11 cellular contexts compared by ENCODE assay signal in genomic region chr2:37287966-37288365, GRCh38. TPM values are rescaled to one million over a fixed set of nuclear protein-coding genes. Genes with fewer than 3 reads are reported as not detected.
DNase-seq lines count a peak whose midpoint lies in the region; TF ChIP-seq lines count a peak whose summit lies in the region.
"Had no signal": no experiment of that assay in that cellular context is flagged by ENCODE, and none has a peak within 500 bp of the region (broad histone marks: within the 10 kb centered on the region; RNA-seq: fewer than 3 reads in every experiment).

No MANE protein-coding gene starts in this region.

- no peak overlapping the region for H4K5ac ChIP-seq in mesendoderm (ENCODE audit: low read length)

- no peak overlapping the region for H3K9ac ChIP-seq in mesendoderm (ENCODE audit: low read length)

- no peaks in the 10 kb centered on the region for H3K27me3 ChIP-seq in mesendoderm (ENCODE audit: insufficient read depth, low read length, poor library complexity)
- H3K27me3 ChIP-seq in Peyer's patch, result no peaks in the 10 kb centered on the region

- TF ChIP-seq CTCF in VCaP (conservative IDR thresholded peaks at IDR 0.05), result peak; percentile 49
- peak in 3 of 6 experiments; percentile 27 to 47 (median 29) for TF ChIP-seq CTCF in Peyer's patch (IDR thresholded peaks at IDR 0.05)

- no peak overlapping the region for H2BK120ac ChIP-seq in mesendoderm (ENCODE audit: low read depth, low read length)

- no peak overlapping the region for H3K56ac ChIP-seq in mesendoderm (ENCODE audit: low read length)

- H2AK5ac ChIP-seq in mesendoderm (ENCODE audit: low read length), result no peak overlapping the region

- H2BK15ac ChIP-seq in mesendoderm (replicated peaks; ENCODE audit: low read depth), result no peak overlapping the region

- TF ChIP-seq POLR2A in Peyer's patch (IDR thresholded peaks at IDR 0.05), result no peak

- no peaks in the 10 kb centered on the region for H3K9me3 ChIP-seq in Peyer's patch

- H3K36me3 ChIP-seq in mesendoderm (ENCODE audit: control insufficient read depth, insufficient read depth, low read length) (peaks cover 3% of the 10 kb centered on the region), Peyer's patch (peaks cover 0 to 14% (median 0%) of the 10 kb centered on the region in 3 donors)

- H3K27ac ChIP-seq in VCaP (no peak overlapping the region), mesendoderm (ENCODE audit: low read depth, low read length) (no peak overlapping the region), Peyer's patch (no peak overlapping the region)
- H3K27ac ChIP-seq: skin epidermis had no signal

- H3K4me1 ChIP-seq in mesendoderm (ENCODE audit: control insufficient read depth, low read depth, low read length), result no peaks in the 10 kb centered on the region
- H3K4me1 ChIP-seq in Peyer's patch, result no peaks in the 10 kb centered on the region

- H3K23ac ChIP-seq in mesendoderm (ENCODE audit: low read length), result no peak overlapping the region

- peaks cover 4% of the 10 kb centered on the region for H3K79me1 ChIP-seq in mesendoderm (ENCODE audit: low read length)

- H3K18ac ChIP-seq in mesendoderm (ENCODE audit: low read length), result no peak overlapping the region

- H4K8ac ChIP-seq in mesendoderm (ENCODE audit: low read depth, low read length), result no peak overlapping the region

- no peak overlapping the region for H2BK5ac ChIP-seq in mesendoderm (ENCODE audit: low read length)

- WGBS in mesendoderm (ENCODE audit: extremely low coverage, insufficient coverage, low lambda C conversion rate), result no CpG with 5 or more reads among the region's 2 CpGs

- no peak overlapping the region for H3K4me2 ChIP-seq in mesendoderm (ENCODE audit: low read length)

- H3K4ac ChIP-seq in mesendoderm (ENCODE audit: low read depth, low read length), result no peak overlapping the region

- no peak overlapping the region for H3K4me3 ChIP-seq in mesendoderm (ENCODE audit: low read length)
- H3K4me3 ChIP-seq in Peyer's patch, result no peak overlapping the region
- H3K4me3 ChIP-seq: skin epidermis had no signal

- DNase-seq in NCI-H2171 treated with DMSO at 0.1 percent for 48 hours (lab: John Stamatoyannopoulos, UW) (peak; percentile 12), NCI-H2171 (lab: John Stamatoyannopoulos, UW) (no peak), HT-29 (ENCODE audit: low spot score) (peak; percentile 5), mesendoderm (peak; percentile 37), Peyer's patch (no peak), midbrain (lab: John Stamatoyannopoulos, UW) (no peak), GM03348 (ENCODE audit: low spot score) (no peak)
- DNase-seq: aorta had no signal

- H3K79me2 ChIP-seq in mesendoderm (ENCODE audit: control insufficient read depth, insufficient read depth, low read length), result peaks cover 3% of the 10 kb centered on the region

RNA-seq across cellular contexts. Expression of gene PRKD3, which starts 36.7 kb away (rescaled TPM):
- total RNA-seq in HT-29 (2014; rRNA removed; shearing (Covaris generic)), result 14.0 and 17.2 TPM in 2 replicates
- polyA plus RNA-seq in mesendoderm (2013, experiment 1 of 2), result 49.2 TPM
- polyA plus RNA-seq in mesendoderm (2013, experiment 2 of 2), result 47.9 TPM
- 10 to 100 TPM in 3 of 4 donors, 1 to 10 TPM in 1; 9.5 to 80.0 (median 20.3) TPM for total RNA-seq in Peyer's patch

RNA-seq across cellular contexts. Expression of gene QPCT, which starts 56.5 kb away (rescaled TPM):
- 54.2 and 54.3 TPM in 2 replicates for total RNA-seq in HT-29 (2014; rRNA removed; shearing (Covaris generic))
- 26.1 TPM for polyA plus RNA-seq in mesendoderm (2013, experiment 1 of 2)
- polyA plus RNA-seq in mesendoderm (2013, experiment 2 of 2), result 24.8 TPM
- 1 to 10 TPM in 1 of 4 donors, under 1 TPM in 2, not detected in 1; 0.66 to 1.6 (median 0.88) TPM for total RNA-seq in Peyer's patch
- total RNA-seq: T-helper 2 cell treated with Interferon-gamma antibody and Interleukin-4, amounts not matched to agents 100 ng/mL and 5 ng/mL, for 36 hours had no signal

RNA-seq across cellular contexts. Expression of gene NDUFAF7, which starts 56.5 kb away (rescaled TPM):
- total RNA-seq in HT-29 (2014; rRNA removed; shearing (Covaris generic)), result 11.5 and 11.6 TPM in 2 replicates
- 14.8 TPM for polyA plus RNA-seq in mesendoderm (2013, experiment 1 of 2)
- polyA plus RNA-seq in mesendoderm (2013, experiment 2 of 2), result 14.3 TPM
- total RNA-seq in Peyer's patch, result 10 to 100 TPM; 16.8 to 39.6 (median 22.0) TPM

RNA-seq across cellular contexts. Expression of gene CEBPZ, which starts 56.6 kb away (rescaled TPM):
- total RNA-seq in HT-29 (2014; rRNA removed; shearing (Covaris generic)), result 23.0 and 27.0 TPM in 2 replicates
- polyA plus RNA-seq in mesendoderm (2013, experiment 1 of 2), result 101 TPM
- polyA plus RNA-seq in mesendoderm (2013, experiment 2 of 2), result 105 TPM
- total RNA-seq in Peyer's patch, result 100 to 1,000 TPM in 1 of 4 donors, 10 to 100 TPM in 3; 21.0 to 104 (median 32.1) TPM

Comparison
In these comparisons a context has a peak if more than half of its experiments do, and no peak if none do; other contexts are left out.
1. DNase-seq: peak in NCI-H2171 treated with DMSO at 0.1 percent for 48 hours (single experiment), HT-29 (single experiment) and mesendoderm (single experiment); none in NCI-H2171 (single experiment), Peyer's patch (0 of 3), midbrain (single experiment) and GM03348 (single experiment).
2. RNA of gene QPCT, which starts 56.5 kb away (total RNA-seq): 54.2 to 54.3 TPM in HT-29; 0.66 to 1.6 TPM in Peyer's patch; every median in the first group is over 10 times any median in the second.